Comparison of ENCODE assay signal across 19 cellular contexts in the genomic region with DNA sequence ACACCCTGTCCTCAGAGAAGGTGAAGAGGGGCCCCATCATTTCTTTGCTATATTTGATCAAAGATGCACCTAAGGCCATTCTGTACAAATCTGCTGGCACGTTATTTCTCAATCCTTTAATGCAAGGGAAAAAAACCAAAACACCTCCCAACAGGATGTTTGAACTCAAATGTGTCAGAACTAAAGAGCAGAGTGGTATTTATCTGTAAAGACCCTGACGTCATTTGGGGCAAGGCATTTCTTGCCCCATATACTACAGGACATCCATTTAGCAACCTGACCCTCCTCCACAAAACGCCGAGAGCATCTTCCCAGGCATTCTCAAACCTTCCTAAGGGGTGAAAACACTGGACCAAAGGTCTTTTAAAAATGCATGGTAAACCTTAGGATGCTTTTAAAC. TPM values are rescaled to one million over a fixed set of nuclear protein-coding genes. Genes with fewer than 3 reads are reported as not detected.
DNase-seq lines count a peak whose midpoint lies in the region; ATAC-seq, FAIRE-seq and TF ChIP-seq lines count a peak whose summit lies in the region.
"Had no signal": no experiment of that assay in that cellular context is flagged by ENCODE, and none has a peak within 500 bp of the region (broad histone marks: within the 10 kb centered on the region; RNA-seq: fewer than 3 reads in every experiment).

No MANE protein-coding gene starts in this region.

- H3K27ac Mint-ChIP-seq in activated CD4-positive, alpha-beta T cell treated with anti-CD3 and anti-CD28 coated beads, Interleukin-2, amount 10 ng/mL, durations not matched to agents 24 days and 14 days: peak overlapping the region; percentile 63
- peak overlapping the region; percentile 89 for H3K27ac Mint-ChIP-seq in WTC11
- H3K27ac Mint-ChIP-seq: nephron had no signal

- peaks cover 7% of the 10 kb centered on the region for H3F3A ChIP-seq in smooth muscle cell (ENCODE audit: low read depth)

- DNase-seq in activated CD4-positive, alpha-beta T cell treated with anti-CD3 and anti-CD28 coated beads, Interleukin-2, amount 10 ng/mL, durations not matched to agents 24 days and 14 days: no peak
- DNase-seq in activated CD4-positive, alpha-beta T cell treated with anti-CD3 and anti-CD28 coated beads, Interleukin-2, amount 50 U/mL, for 4 hours: no peak
- no peak for DNase-seq in WTC11 (ENCODE audit: low spot score)
- no peak for DNase-seq in endothelial cell of umbilical vein (ENCODE audit: low read depth, low spot score)
- no peak for DNase-seq in smooth muscle cell (lab: John Stamatoyannopoulos, UW; ENCODE audit: unreplicated experiment)
- no peak for DNase-seq in osteoblast (ENCODE audit: insufficient read length, low spot score, missing footprints)
- DNase-seq in GM19239 (ENCODE audit: insufficient read length, low spot score): no peak
- DNase-seq in T-helper 9 cell: no peak
- DNase-seq: 8988T; activated CD4-positive, alpha-beta T cell treated with anti-CD3 and anti-CD28 coated beads, Interleukin-2, amount 50 U/mL, for 48 hours; activated gamma-delta T cell treated with Interleukin-2 at 50 U/mL for 16 hours; DND-41; effector CD4-positive, alpha-beta T cell; foreskin keratinocyte; lower lobe of right lung; NCI-H1694; NCI-H446 treated with DMSO at 0.1 percent for 48 hours; stimulated activated CD4-positive, alpha-beta T cell treated with anti-CD3 and anti-CD28 coated beads, Interleukin-2, amount 100 ng/mL, for 24 hours had no signal

- H3K9me3 Mint-ChIP-seq in activated CD4-positive, alpha-beta T cell treated with anti-CD3 and anti-CD28 coated beads, Interleukin-2, amount 10 ng/mL, durations not matched to agents 24 days and 14 days: no peaks in the 10 kb centered on the region
- no peaks in the 10 kb centered on the region for H3K9me3 Mint-ChIP-seq in WTC11
- H3K9me3 Mint-ChIP-seq: nephron had no signal

- H3K27ac ChIP-seq in endothelial cell of umbilical vein (ENCODE audit: insufficient read depth, low read depth, low read length) (no peak overlapping the region), smooth muscle cell (ENCODE audit: low read depth) (peak overlapping the region; percentile 40), osteoblast (ENCODE audit: low read depth, low read length) (no peak overlapping the region)
- H3K27ac ChIP-seq: foreskin keratinocyte had no signal

- ATAC-seq in WTC11: no peak
- ATAC-seq: foreskin keratinocyte, lower lobe of right lung had no signal

- no TSS peak for BruUV-seq in endothelial cell of umbilical vein (replicated peaks; lab: Mats Ljungman, UMichigan)

- H3K36me3 ChIP-seq in endothelial cell of umbilical vein (ENCODE audit: control insufficient read depth in 2 of 2, extremely low read depth in 1 of 2, insufficient read depth in 2 of 2, low read length in 2 of 2) (peaks cover 19 to 20% of the 10 kb centered on the region in 2 experiments), smooth muscle cell (ENCODE audit: low read depth) (no peaks in the 10 kb centered on the region), osteoblast (ENCODE audit: insufficient read depth, low read length) (peaks cover 23% of the 10 kb centered on the region)

- H3K9me1 ChIP-seq in endothelial cell of umbilical vein (replicated peaks; ENCODE audit: control insufficient read depth, extremely low read depth, insufficient read depth, low read length): no peaks in the 10 kb centered on the region

- H3K4me2 ChIP-seq in endothelial cell of umbilical vein (ENCODE audit: insufficient read depth, low read length) (no peak overlapping the region), smooth muscle cell (no peak overlapping the region), osteoblast (ENCODE audit: insufficient read depth, low read length) (no peak overlapping the region)

- peaks cover 44% of the 10 kb centered on the region for H3K36me3 Mint-ChIP-seq in activated CD4-positive, alpha-beta T cell treated with anti-CD3 and anti-CD28 coated beads, Interleukin-2, amount 10 ng/mL, durations not matched to agents 24 days and 14 days (ENCODE audit: low read depth)
- H3K36me3 Mint-ChIP-seq in WTC11: peaks cover 46% of the 10 kb centered on the region

- no peak overlapping the region for H3K9ac ChIP-seq in endothelial cell of umbilical vein (replicated peaks; ENCODE audit: extremely low read depth, insufficient read depth, low read length)
- no peak overlapping the region for H3K9ac ChIP-seq in smooth muscle cell (ENCODE audit: low read depth)

- H4K20me1 ChIP-seq in endothelial cell of umbilical vein (replicated peaks; ENCODE audit: control insufficient read depth, extremely low read depth, insufficient read depth, low read length) (no peaks in the 10 kb centered on the region), smooth muscle cell (ENCODE audit: low read depth) (no peaks in the 10 kb centered on the region), osteoblast (ENCODE audit: insufficient read depth, low read length) (no peaks in the 10 kb centered on the region)

- CTCF ChIA-PET in WTC11 (lab: Charles Lee): interaction anchor here (3.0 kb wide), 1 partner anchor 78 kb away, joined by 22 read pairs; no protein-coding TSS in a partner anchor
- CTCF ChIA-PET in endothelial cell of umbilical vein (lab: Charles Lee): interaction anchor here (0.9 to 8.3 kb wide), 3 partner anchors 10 to 78 kb away, joined by 3 to 139 read pairs (median 3); no protein-coding TSS in a partner anchor

- no peak overlapping the region for H3K4me3 Mint-ChIP-seq in activated CD4-positive, alpha-beta T cell treated with anti-CD3 and anti-CD28 coated beads, Interleukin-2, amount 10 ng/mL, durations not matched to agents 24 days and 14 days
- no peak overlapping the region for H3K4me3 Mint-ChIP-seq in WTC11
- H3K4me3 Mint-ChIP-seq: nephron had no signal

- peaks cover 24% of the 10 kb centered on the region for H3K4me1 Mint-ChIP-seq in activated CD4-positive, alpha-beta T cell treated with anti-CD3 and anti-CD28 coated beads, Interleukin-2, amount 10 ng/mL, durations not matched to agents 24 days and 14 days
- H3K4me1 Mint-ChIP-seq in WTC11: peaks cover 56% of the 10 kb centered on the region

- dilution Hi-C loops in endothelial cell of umbilical vein (cut with MboI; ENCODE audit: extremely low pct_ligation_motif_present, low sequenced_read_pairs): no loop called here

- TF ChIP-seq POLR2A in endothelial cell of umbilical vein (IDR thresholded peaks at IDR 0.05; ENCODE audit: low read depth, low read length): no peak

- H3K27me3 ChIP-seq in endothelial cell of umbilical vein (ENCODE audit: control insufficient read depth in 2 of 2, insufficient read depth in 2 of 2, low read length in 2 of 2): no peaks in the 10 kb centered on the region
- no peaks in the 10 kb centered on the region for H3K27me3 ChIP-seq in smooth muscle cell (ENCODE audit: low read depth)
- H3K27me3 ChIP-seq in osteoblast (ENCODE audit: insufficient read depth, low read length): no peaks in the 10 kb centered on the region
- H3K27me3 ChIP-seq: foreskin keratinocyte had no signal

- H2AFZ ChIP-seq in endothelial cell of umbilical vein (ENCODE audit: low read depth, low read length) (no peak overlapping the region), smooth muscle cell (ENCODE audit: low read depth) (no peak overlapping the region), osteoblast (ENCODE audit: low read length) (no peak overlapping the region)

- H3K9me3 ChIP-seq in endothelial cell of umbilical vein (replicated peaks; ENCODE audit: control insufficient read depth, insufficient read depth, low read length) (no peaks in the 10 kb centered on the region), smooth muscle cell (replicated peaks; ENCODE audit: low read depth) (no peaks in the 10 kb centered on the region), osteoblast (ENCODE audit: low read depth, low read length) (no peaks in the 10 kb centered on the region)
- H3K9me3 ChIP-seq: lower lobe of right lung had no signal

- no peaks in the 10 kb centered on the region for H3K27me3 Mint-ChIP-seq in activated CD4-positive, alpha-beta T cell treated with anti-CD3 and anti-CD28 coated beads, Interleukin-2, amount 10 ng/mL, durations not matched to agents 24 days and 14 days
- H3K27me3 Mint-ChIP-seq in WTC11 (ENCODE audit: low read depth): no peaks in the 10 kb centered on the region

- H3K4me3 ChIP-seq in endothelial cell of umbilical vein (replicated peaks in 1 of 3; ENCODE audit: insufficient read depth in 1 of 3, low read depth in 1 of 3, low read length in 3 of 3) (no peak overlapping the region), smooth muscle cell (no peak overlapping the region), osteoblast (ENCODE audit: insufficient read depth, low read length) (no peak overlapping the region)
- H3K4me3 ChIP-seq: lower lobe of right lung had no signal

- H3K79me2 ChIP-seq in endothelial cell of umbilical vein (ENCODE audit: control insufficient read depth, insufficient read depth, low read length): peaks cover 61% of the 10 kb centered on the region
- peaks cover 91% of the 10 kb centered on the region for H3K79me2 ChIP-seq in smooth muscle cell (ENCODE audit: low read depth)
- H3K79me2 ChIP-seq in osteoblast (ENCODE audit: insufficient read depth, low read length): peaks cover 71% of the 10 kb centered on the region

- 74% methylated on average over 4 of the region's 4 CpGs for WGBS in smooth muscle cell (ENCODE audit: low lambda C conversion rate)

- intact Hi-C loops in activated CD4-positive, alpha-beta T cell treated with anti-CD3 and anti-CD28 coated beads, Interleukin-2, amount 10 ng/mL, durations not matched to agents 24 days and 14 days (cut with micrococcal nuclease): no loop called here
- intact Hi-C loops in endothelial cell of umbilical vein (cut with micrococcal nuclease): no loop called here

- FAIRE-seq in endothelial cell of umbilical vein (lab: Jason Lieb, UNC) (peak; percentile 46), GM19239 (lab: Jason Lieb, UNC) (no peak)

- peaks cover 20% of the 10 kb centered on the region for H3K4me1 ChIP-seq in endothelial cell of umbilical vein (ENCODE audit: control insufficient read depth, extremely low read depth, insufficient read depth, low read length)
- H3K4me1 ChIP-seq in smooth muscle cell (ENCODE audit: low read depth): peaks cover 19% of the 10 kb centered on the region
- H3K4me1 ChIP-seq in osteoblast (ENCODE audit: insufficient read depth, low read length): peaks cover 20% of the 10 kb centered on the region

- no peak for TF ChIP-seq CTCF in WTC11 (IDR thresholded peaks at IDR 0.05)
- TF ChIP-seq CTCF in endothelial cell of umbilical vein (IDR thresholded peaks at IDR 0.05; ENCODE audit: extremely low read depth in 1 of 2, insufficient read depth in 1 of 2, low read depth in 1 of 2, low read length in 2 of 2): no peak
- no peak for TF ChIP-seq CTCF in smooth muscle cell (IDR thresholded peaks at IDR 0.05; ENCODE audit: borderline replicate concordance, insufficient read depth, poor library complexity, severe bottlenecking)
- TF ChIP-seq CTCF in osteoblast (IDR thresholded peaks at IDR 0.05; ENCODE audit: extremely low read depth, low read depth, low read length): no peak

- POLR2A ChIA-PET in WTC11 (lab: Charles Lee): interaction anchor here (1.0 to 1.2 kb wide), 2 partner anchors 11 to 12 kb away, joined by 3 to 4 read pairs; no protein-coding TSS in a partner anchor
- POLR2A ChIA-PET in endothelial cell of umbilical vein (lab: Charles Lee): interaction anchor here (0.7 to 0.8 kb wide), 2 partner anchors 51 to 151 kb away, joined by 4 to 5 read pairs; a partner anchor contains a TSS

RNA-seq across cellular contexts. Expression of a gene that starts 50.8 kb away (rescaled TPM):
- 38.1 and 40.0 TPM in 2 replicates for total RNA-seq in activated CD4-positive, alpha-beta T cell treated with anti-CD3 and anti-CD28 coated beads, Interleukin-2, amount 10 ng/mL, durations not matched to agents 24 days and 14 days
- total RNA-seq in WTC11 (2021) (114 to 149 TPM (median 127 TPM) in 3 replicates), endothelial cell of umbilical vein (75.2 and 76.3 TPM in 2 replicates), smooth muscle cell (22.7 and 24.1 TPM in 2 replicates), osteoblast (13.6 and 18.8 TPM in 2 replicates)
- polyA plus RNA-seq in endothelial cell of umbilical vein (26.4 and 30.6 TPM in 2 replicates), smooth muscle cell (14.7 and 15.2 TPM in 2 replicates)
- 31.6 and 33.3 TPM in 2 replicates for polyA plus RNA-seq in endothelial cell of umbilical vein (2011; cell fraction: cytosol; rRNA removed)
- 107 and 122 TPM in 2 replicates for polyA plus RNA-seq in endothelial cell of umbilical vein (2011; cell fraction: nucleus; rRNA removed)
- 55.4 and 56.4 TPM in 2 replicates for polyA plus RNA-seq in endothelial cell of umbilical vein (2012)
- 47.8 and 61.9 TPM in 2 replicates for polyA minus RNA-seq in endothelial cell of umbilical vein
- 6.9 TPM for polyA minus RNA-seq in endothelial cell of umbilical vein (2011; cell fraction: cytosol; rRNA and poly(A)+ RNA removed)
- 82.0 and 106 TPM in 2 replicates for polyA minus RNA-seq in endothelial cell of umbilical vein (2011; cell fraction: nucleus; rRNA and poly(A)+ RNA removed)
